Comparison of ENCODE assay signal across 18 cellular contexts in the genomic region with DNA sequence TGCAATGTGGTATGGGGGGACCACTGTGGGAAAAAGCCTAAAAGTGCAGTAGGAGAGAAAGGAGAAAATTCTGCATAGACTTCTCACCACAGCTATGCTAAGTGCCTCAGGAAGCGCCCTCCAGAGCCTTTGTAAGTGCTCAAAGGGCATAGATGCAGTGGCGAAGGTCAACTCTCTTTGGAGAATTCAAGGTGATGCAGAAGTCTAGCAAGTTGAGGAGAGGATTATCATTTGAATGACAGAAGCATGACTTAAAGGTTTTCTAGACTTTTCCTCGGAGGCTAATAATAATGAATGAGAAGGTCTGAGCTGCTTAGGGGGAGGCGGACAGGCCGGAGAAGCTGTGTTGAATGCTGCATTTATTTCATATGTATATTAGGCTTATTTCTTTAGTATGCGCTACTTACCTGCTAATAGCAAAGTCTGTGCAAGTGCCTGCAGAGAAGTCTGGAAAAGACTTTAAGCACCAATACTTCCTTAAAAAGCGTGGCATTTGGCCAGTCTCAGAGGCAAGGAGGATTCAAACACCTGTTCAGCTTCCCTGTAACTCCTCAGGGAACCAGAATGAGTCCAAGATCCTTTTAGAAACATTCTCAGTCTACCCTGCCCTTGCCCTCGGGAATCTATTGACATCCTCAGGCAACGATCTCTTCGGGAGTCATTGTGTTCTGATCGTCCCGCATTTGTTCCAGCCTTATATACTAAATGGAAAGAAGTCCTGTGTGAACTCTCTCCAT. TPM values are rescaled to one million over a fixed set of nuclear protein-coding genes. Genes with fewer than 3 reads are reported as not detected.
"Had no signal": no experiment of that assay in that cellular context is flagged by ENCODE, and none has a peak within 500 bp of the region (broad histone marks: within the 10 kb centered on the region; RNA-seq: fewer than 3 reads in every experiment).

No MANE protein-coding gene starts in this region.

- H3K27me3 Mint-ChIP-seq: activated naive CD8-positive, alpha-beta T cell had no signal

- H3K27ac Mint-ChIP-seq: activated CD4-positive, alpha-beta memory T cell treated with anti-CD3 and anti-CD28 coated beads for 36 hours; activated CD4-positive, alpha-beta T cell treated with anti-CD3 and anti-CD28 coated beads for 36 hours; activated naive CD8-positive, alpha-beta T cell; activated T-helper 1 cell treated with anti-CD3 and anti-CD28 coated beads, Interleukin-12 subunit alpha, Interleukin-12 subunit beta, Interleukin-2, Interleukin-4 antibody, amounts not matched to agents 30 ng/mL and 10 ng/mL and 1 ng/mL, durations not matched to agents 14 hours and 24 hours and 36 hours; stimulated activated naive CD8-positive, alpha-beta T cell treated with anti-CD3 and anti-CD28 coated beads, Interleukin-15, Interleukin-2, amounts not matched to agents 100 ng/mL and 50 ng/mL, for 24 hours; type B pancreatic cell had no signal

- H3K4me1 Mint-ChIP-seq: activated CD4-positive, alpha-beta T cell treated with anti-CD3 and anti-CD28 coated beads for 36 hours; naive B cell had no signal

- H3K4me3 ChIP-seq: mucosa of descending colon, prostate gland, right atrium auricular region had no signal

- H3K4me3 Mint-ChIP-seq: activated CD4-positive, alpha-beta memory T cell treated with anti-CD3 and anti-CD28 coated beads for 36 hours; activated CD4-positive, alpha-beta T cell treated with anti-CD3 and anti-CD28 coated beads for 36 hours; activated naive CD8-positive, alpha-beta T cell; activated T-helper 1 cell treated with anti-CD3 and anti-CD28 coated beads, Interleukin-12 subunit alpha, Interleukin-12 subunit beta, Interleukin-2, Interleukin-4 antibody, amounts not matched to agents 30 ng/mL and 10 ng/mL and 1 ng/mL, durations not matched to agents 14 hours and 24 hours and 36 hours; naive B cell; neural crest cell; stimulated activated naive CD8-positive, alpha-beta T cell treated with anti-CD3 and anti-CD28 coated beads, Interleukin-15, Interleukin-2, amounts not matched to agents 100 ng/mL and 50 ng/mL, for 24 hours; type B pancreatic cell had no signal

- FAIRE-seq: bronchial epithelial cell had no signal

- H3K9me3 ChIP-seq: mucosa of descending colon, prostate gland had no signal

- DNase-seq: activated CD4-positive, alpha-beta memory T cell treated with anti-CD3 and anti-CD28 coated beads for 36 hours; activated CD4-positive, alpha-beta T cell treated with anti-CD3 and anti-CD28 coated beads for 36 hours; activated T-cell treated with anti-CD3 and anti-CD28 coated beads for 4 hours; dermis blood vessel endothelial cell; effector memory CD4-positive, alpha-beta T cell; left ventricle myocardium superior; mucosa of descending colon; naive B cell; T-helper 2 cell; WERI-Rb-1 had no signal

- H3K9me3 Mint-ChIP-seq: activated CD4-positive, alpha-beta memory T cell treated with anti-CD3 and anti-CD28 coated beads for 36 hours; activated T-helper 1 cell treated with anti-CD3 and anti-CD28 coated beads, Interleukin-12 subunit alpha, Interleukin-12 subunit beta, Interleukin-2, Interleukin-4 antibody, amounts not matched to agents 30 ng/mL and 10 ng/mL and 1 ng/mL, durations not matched to agents 14 hours and 24 hours and 36 hours; neural crest cell; type B pancreatic cell had no signal

- H3K27me3 ChIP-seq: right atrium auricular region had no signal

- H3K4me1 ChIP-seq: prostate gland had no signal

- H3K36me3 ChIP-seq: prostate gland, right atrium auricular region, WERI-Rb-1 had no signal

- H3K36me3 Mint-ChIP-seq: activated CD4-positive, alpha-beta memory T cell treated with anti-CD3 and anti-CD28 coated beads for 36 hours; activated naive CD8-positive, alpha-beta T cell; type B pancreatic cell had no signal

- ATAC-seq: activated CD4-positive, alpha-beta T cell treated with anti-CD3 and anti-CD28 coated beads for 36 hours; left ventricle myocardium superior; mucosa of descending colon had no signal

- H3K27ac ChIP-seq: prostate gland, right atrium auricular region, WERI-Rb-1 had no signal

RNA-seq across cellular contexts. Expression of a gene that starts 56.2 kb away (rescaled TPM):
- total RNA-seq: bronchial epithelial cell, neural crest cell had no signal
